8 cellular contexts compared by ENCODE assay signal in the genomic region with DNA sequence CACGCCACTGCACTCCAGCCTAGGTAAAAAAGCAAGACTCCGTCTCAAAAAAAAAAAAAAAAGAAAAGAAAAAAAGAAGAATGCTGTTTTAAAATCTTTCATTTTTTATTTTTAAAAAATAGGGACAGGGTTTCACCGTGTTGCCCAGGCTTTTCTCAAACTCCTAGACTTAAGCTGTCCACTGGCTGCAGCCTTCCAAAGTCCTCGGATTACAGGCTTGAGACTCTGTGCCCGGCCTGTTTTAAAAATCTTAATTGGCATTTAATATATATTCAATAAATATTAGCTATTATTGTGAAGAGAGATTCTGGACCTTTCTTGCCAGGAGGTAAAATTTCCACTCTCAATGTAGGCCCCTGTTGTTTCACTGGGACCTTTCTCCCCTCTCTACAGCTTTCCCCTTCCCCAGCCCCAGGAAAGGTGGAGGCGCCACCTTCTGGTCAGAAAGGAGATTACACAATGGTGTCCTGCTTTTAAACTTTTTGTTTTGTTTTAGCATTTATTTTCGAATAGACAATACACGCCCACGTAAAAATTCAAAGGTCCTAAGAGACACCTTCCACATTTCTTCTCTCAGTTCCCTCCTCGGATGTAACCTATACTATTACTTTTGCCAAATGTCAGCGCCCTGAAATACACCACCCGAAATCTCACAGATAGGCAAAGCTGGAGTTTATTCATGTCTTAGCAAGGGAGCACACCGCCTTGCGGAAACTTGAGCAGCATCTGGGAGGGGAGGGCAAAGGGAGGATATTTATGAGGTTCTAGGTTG. TPM values are rescaled to one million over a fixed set of nuclear protein-coding genes. Genes with fewer than 3 reads are reported as not detected.
DNase-seq lines count a peak whose midpoint lies in the region; ATAC-seq and TF ChIP-seq lines count a peak whose summit lies in the region.

No MANE protein-coding gene starts in this region.

- peak; percentile 74 for DNase-seq in NCI-H82 (lab: John Stamatoyannopoulos, UW)
- DNase-seq in NCI-H82 treated with DMSO at 0.1 percent for 48 hours (lab: John Stamatoyannopoulos, UW; ENCODE audit: unreplicated experiment), result no peak
- peak; percentile 33 to 52 for DNase-seq in central memory CD8-positive, alpha-beta T cell (ENCODE audit: low spot score in 2 of 2)
- DNase-seq in left colon, result peak in 1 of 2 donors; percentile 37
- peak; percentile 32 for DNase-seq in stimulated activated CD4-positive, alpha-beta T cell treated with anti-CD3 and anti-CD28 coated beads, Interleukin-4, amount 100 ng/mL, for 1 hour

- no peaks in the 10 kb centered on the region for H3K36me3 ChIP-seq in Loucy (ENCODE audit: insufficient read depth, low read length)

- H3K4me3 Mint-ChIP-seq in central memory CD8-positive, alpha-beta T cell, result peak overlapping the region; percentile 74

- H3K4me1 Mint-ChIP-seq in central memory CD8-positive, alpha-beta T cell, result peaks cover 6% of the 10 kb centered on the region

- no peaks in the 10 kb centered on the region for H4K20me1 ChIP-seq in Loucy (ENCODE audit: insufficient read depth, low read length, poor library complexity, severe bottlenecking)

- no peaks in the 10 kb centered on the region for H3K9me3 Mint-ChIP-seq in central memory CD8-positive, alpha-beta T cell

- H3K9ac ChIP-seq in Loucy (ENCODE audit: low read depth, low read length, poor library complexity, severe bottlenecking), result peak overlapping the region; percentile 64

- H3K4me3 ChIP-seq in Loucy (ENCODE audit: low read length, poor library complexity, severe bottlenecking), result peak overlapping the region; percentile 73
- peak overlapping the region; percentile 56 for H3K4me3 ChIP-seq in WI38 (ENCODE audit: low read depth, low read length)

- H3K9me3 ChIP-seq in Loucy (ENCODE audit: insufficient read depth, low read depth, low read length), result no peaks in the 10 kb centered on the region

- no peaks in the 10 kb centered on the region for H3K27me3 Mint-ChIP-seq in central memory CD8-positive, alpha-beta T cell

- ATAC-seq in central memory CD8-positive, alpha-beta T cell (replicated peaks; ENCODE audit: extremely low read depth, poor library complexity, severe bottlenecking), result no peak
- ATAC-seq in left colon (peak; percentile 54), HG03097 (IDR thresholded peaks at IDR 0.05; ENCODE audit: low FRiP score, unreplicated experiment) (no peak)

- intact Hi-C loops in left colon (cut with DNase I, micrococcal nuclease), result no loop called here

- no peaks in the 10 kb centered on the region for H3K9me2 ChIP-seq in Loucy (replicated peaks; ENCODE audit: low read depth, low read length)

- no peaks in the 10 kb centered on the region for H3K27me3 ChIP-seq in Loucy (ENCODE audit: insufficient read depth, low read length, poor library complexity, severe bottlenecking)

- peaks cover 9% of the 10 kb centered on the region for H3K4me1 ChIP-seq in Loucy (ENCODE audit: insufficient read depth, low read length, poor library complexity, severe bottlenecking)

- H3K79me2 ChIP-seq in Loucy (ENCODE audit: insufficient read depth, low read length), result no peaks in the 10 kb centered on the region

- TF ChIP-seq CTCF in Loucy (conservative IDR thresholded peaks at IDR 0.05; ENCODE audit: low read length), result peak; percentile 96
- peak; percentile 76 for TF ChIP-seq CTCF in WI38 (IDR thresholded peaks at IDR 0.05; ENCODE audit: low read depth, low read length)

- H3K27ac Mint-ChIP-seq in central memory CD8-positive, alpha-beta T cell (ENCODE audit: low read depth), result peak overlapping the region; percentile 29

- H3F3A ChIP-seq in Loucy (ENCODE audit: low read depth), result no peaks in the 10 kb centered on the region

- H2AFZ ChIP-seq in Loucy (ENCODE audit: low read length), result peak overlapping the region; percentile 98

- no peaks in the 10 kb centered on the region for H3K36me3 Mint-ChIP-seq in central memory CD8-positive, alpha-beta T cell (ENCODE audit: insufficient read depth)

- peak overlapping the region; percentile 66 for H3K4me2 ChIP-seq in Loucy (ENCODE audit: low read depth, low read length, poor library complexity, severe bottlenecking)

RNA-seq across cellular contexts. Expression of gene PHC1, which starts 23.8 kb away (rescaled TPM):
- 1 to 10 TPM; 5.2 to 8.5 TPM for total RNA-seq in left colon

RNA-seq across cellular contexts. Expression of gene M6PR, which starts 58.9 kb away (rescaled TPM):
- total RNA-seq in left colon, result 10 to 100 TPM; 90.3 to 96.1 TPM
